Comparison of ENCODE assay signal across 1 cellular context in the genomic region with DNA sequence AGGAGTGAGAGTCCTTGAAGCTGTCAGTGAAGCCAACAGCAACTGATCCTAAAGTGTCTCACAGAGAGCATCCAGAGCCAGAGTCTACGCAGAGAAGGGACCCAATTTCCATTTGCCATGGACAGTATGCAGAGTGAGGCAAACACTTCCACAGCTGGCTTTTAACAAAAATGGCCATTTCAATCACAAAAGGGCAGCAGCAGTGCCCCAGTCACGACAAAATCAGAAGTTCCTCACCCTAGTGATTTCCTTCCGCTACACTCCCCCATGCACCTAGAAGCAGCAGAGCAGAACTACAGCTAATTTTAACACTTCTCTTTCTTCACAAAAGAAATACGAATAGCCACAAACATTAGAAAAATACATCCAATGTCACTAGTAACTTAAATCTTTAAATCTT.
TF ChIP-seq lines count a peak whose summit lies in the region.

No MANE protein-coding gene starts in this region.

TF ChIP-seq in GM12878, 131 proteins besides CTCF, POLR2A, EP300 and RAD21 (continued from another document and continues in another):
- TF ChIP-seq, protein P1, sequence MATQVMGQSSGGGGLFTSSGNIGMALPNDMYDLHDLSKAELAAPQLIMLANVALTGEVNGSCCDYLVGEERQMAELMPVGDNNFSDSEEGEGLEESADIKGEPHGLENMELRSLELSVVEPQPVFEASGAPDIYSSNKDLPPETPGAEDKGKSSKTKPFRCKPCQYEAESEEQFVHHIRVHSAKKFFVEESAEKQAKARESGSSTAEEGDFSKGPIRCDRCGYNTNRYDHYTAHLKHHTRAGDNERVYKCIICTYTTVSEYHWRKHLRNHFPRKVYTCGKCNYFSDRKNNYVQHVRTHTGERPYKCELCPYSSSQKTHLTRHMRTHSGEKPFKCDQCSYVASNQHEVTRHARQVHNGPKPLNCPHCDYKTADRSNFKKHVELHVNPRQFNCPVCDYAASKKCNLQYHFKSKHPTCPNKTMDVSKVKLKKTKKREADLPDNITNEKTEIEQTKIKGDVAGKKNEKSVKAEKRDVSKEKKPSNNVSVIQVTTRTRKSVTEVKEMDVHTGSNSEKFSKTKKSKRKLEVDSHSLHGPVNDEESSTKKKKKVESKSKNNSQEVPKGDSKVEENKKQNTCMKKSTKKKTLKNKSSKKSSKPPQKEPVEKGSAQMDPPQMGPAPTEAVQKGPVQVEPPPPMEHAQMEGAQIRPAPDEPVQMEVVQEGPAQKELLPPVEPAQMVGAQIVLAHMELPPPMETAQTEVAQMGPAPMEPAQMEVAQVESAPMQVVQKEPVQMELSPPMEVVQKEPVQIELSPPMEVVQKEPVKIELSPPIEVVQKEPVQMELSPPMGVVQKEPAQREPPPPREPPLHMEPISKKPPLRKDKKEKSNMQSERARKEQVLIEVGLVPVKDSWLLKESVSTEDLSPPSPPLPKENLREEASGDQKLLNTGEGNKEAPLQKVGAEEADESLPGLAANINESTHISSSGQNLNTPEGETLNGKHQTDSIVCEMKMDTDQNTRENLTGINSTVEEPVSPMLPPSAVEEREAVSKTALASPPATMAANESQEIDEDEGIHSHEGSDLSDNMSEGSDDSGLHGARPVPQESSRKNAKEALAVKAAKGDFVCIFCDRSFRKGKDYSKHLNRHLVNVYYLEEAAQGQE (IDR thresholded peaks at IDR 0.05; ENCODE audit: low read depth, low read length) = no peak
- TF ChIP-seq NFYA (IDR thresholded peaks at IDR 0.05; ENCODE audit: borderline replicate concordance, low read depth, low read length) (no peak), FOS (IDR thresholded peaks at IDR 0.05; ENCODE audit: borderline replicate concordance, extremely low read depth, insufficient read length) (no peak), ZNF207 (IDR thresholded peaks at IDR 0.05; ENCODE audit: borderline replicate concordance) (no peak), ZNF592 (IDR thresholded peaks at IDR 0.05) (no peak), BCL11A (IDR thresholded peaks at IDR 0.05; ENCODE audit: low read depth, low read length) (peak; percentile 49; the same call in 1 of the 2 replicates), ZNF217 (IDR thresholded peaks at IDR 0.05) (no peak), ZBTB4 (CRISPR knock-in tag; IDR thresholded peaks at IDR 0.05) (no peak), POU2F2 (IDR thresholded peaks at IDR 0.05; ENCODE audit: borderline replicate concordance, low read depth, low read length) (no peak), NRF1 (conservative IDR thresholded peaks at IDR 0.05; ENCODE audit: low read depth, low read length) (no peak), IKZF1 (conservative IDR thresholded peaks at IDR 0.05) (no peak), MEF2B (IDR thresholded peaks at IDR 0.05; ENCODE audit: partially characterized antibody, poor library complexity, severe bottlenecking) (no peak), FOXM1 (IDR thresholded peaks at IDR 0.05; ENCODE audit: low read depth, low read length) (no peak; the same call in 1 of the 2 replicates), RELA (IDR thresholded peaks at IDR 0.05; ENCODE audit: borderline replicate concordance, partially characterized antibody) (no peak), POLR2AphosphoS2 (IDR thresholded peaks at IDR 0.05; ENCODE audit: low read depth, low read length) (no peak), GABPA (IDR thresholded peaks at IDR 0.05; ENCODE audit: low read depth) (peak; percentile 64; the same call in 1 of the 2 replicates), PML (IDR thresholded peaks at IDR 0.05; ENCODE audit: low read length) (no peak), MTA3 (IDR thresholded peaks at IDR 0.05; ENCODE audit: borderline replicate concordance, low read length) (no peak), ZNF24 (IDR thresholded peaks at IDR 0.05) (no peak), SMC3 (IDR thresholded peaks at IDR 0.05; ENCODE audit: borderline replicate concordance, low read length) (no peak), HDAC6 (IDR thresholded peaks at IDR 0.05; ENCODE audit: unreplicated experiment) (no peak), CEBPB (IDR thresholded peaks at IDR 0.05; ENCODE audit: borderline replicate concordance in 1 of 2, low read depth in 2 of 2, low read length in 2 of 2) (0 out of 4 replicates have a peak, but pooled peaks of 1 of the 2 experiments have one; percentile 64)
- TF ChIP-seq, protein P2, sequence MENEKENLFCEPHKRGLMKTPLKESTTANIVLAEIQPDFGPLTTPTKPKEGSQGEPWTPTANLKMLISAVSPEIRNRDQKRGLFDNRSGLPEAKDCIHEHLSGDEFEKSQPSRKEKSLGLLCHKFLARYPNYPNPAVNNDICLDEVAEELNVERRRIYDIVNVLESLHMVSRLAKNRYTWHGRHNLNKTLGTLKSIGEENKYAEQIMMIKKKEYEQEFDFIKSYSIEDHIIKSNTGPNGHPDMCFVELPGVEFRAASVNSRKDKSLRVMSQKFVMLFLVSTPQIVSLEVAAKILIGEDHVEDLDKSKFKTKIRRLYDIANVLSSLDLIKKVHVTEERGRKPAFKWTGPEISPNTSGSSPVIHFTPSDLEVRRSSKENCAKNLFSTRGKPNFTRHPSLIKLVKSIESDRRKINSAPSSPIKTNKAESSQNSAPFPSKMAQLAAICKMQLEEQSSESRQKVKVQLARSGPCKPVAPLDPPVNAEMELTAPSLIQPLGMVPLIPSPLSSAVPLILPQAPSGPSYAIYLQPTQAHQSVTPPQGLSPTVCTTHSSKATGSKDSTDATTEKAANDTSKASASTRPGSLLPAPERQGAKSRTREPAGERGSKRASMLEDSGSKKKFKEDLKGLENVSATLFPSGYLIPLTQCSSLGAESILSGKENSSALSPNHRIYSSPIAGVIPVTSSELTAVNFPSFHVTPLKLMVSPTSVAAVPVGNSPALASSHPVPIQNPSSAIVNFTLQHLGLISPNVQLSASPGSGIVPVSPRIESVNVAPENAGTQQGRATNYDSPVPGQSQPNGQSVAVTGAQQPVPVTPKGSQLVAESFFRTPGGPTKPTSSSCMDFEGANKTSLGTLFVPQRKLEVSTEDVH (IDR thresholded peaks at IDR 0.05; ENCODE audit: low read depth, partially characterized antibody) = no peak
- TF ChIP-seq, protein P3, sequence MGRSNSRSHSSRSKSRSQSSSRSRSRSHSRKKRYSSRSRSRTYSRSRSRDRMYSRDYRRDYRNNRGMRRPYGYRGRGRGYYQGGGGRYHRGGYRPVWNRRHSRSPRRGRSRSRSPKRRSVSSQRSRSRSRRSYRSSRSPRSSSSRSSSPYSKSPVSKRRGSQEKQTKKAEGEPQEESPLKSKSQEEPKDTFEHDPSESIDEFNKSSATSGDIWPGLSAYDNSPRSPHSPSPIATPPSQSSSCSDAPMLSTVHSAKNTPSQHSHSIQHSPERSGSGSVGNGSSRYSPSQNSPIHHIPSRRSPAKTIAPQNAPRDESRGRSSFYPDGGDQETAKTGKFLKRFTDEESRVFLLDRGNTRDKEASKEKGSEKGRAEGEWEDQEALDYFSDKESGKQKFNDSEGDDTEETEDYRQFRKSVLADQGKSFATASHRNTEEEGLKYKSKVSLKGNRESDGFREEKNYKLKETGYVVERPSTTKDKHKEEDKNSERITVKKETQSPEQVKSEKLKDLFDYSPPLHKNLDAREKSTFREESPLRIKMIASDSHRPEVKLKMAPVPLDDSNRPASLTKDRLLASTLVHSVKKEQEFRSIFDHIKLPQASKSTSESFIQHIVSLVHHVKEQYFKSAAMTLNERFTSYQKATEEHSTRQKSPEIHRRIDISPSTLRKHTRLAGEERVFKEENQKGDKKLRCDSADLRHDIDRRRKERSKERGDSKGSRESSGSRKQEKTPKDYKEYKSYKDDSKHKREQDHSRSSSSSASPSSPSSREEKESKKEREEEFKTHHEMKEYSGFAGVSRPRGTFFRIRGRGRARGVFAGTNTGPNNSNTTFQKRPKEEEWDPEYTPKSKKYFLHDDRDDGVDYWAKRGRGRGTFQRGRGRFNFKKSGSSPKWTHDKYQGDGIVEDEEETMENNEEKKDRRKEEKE (IDR thresholded peaks at IDR 0.05) = no peak
- TF ChIP-seq, protein P4, sequence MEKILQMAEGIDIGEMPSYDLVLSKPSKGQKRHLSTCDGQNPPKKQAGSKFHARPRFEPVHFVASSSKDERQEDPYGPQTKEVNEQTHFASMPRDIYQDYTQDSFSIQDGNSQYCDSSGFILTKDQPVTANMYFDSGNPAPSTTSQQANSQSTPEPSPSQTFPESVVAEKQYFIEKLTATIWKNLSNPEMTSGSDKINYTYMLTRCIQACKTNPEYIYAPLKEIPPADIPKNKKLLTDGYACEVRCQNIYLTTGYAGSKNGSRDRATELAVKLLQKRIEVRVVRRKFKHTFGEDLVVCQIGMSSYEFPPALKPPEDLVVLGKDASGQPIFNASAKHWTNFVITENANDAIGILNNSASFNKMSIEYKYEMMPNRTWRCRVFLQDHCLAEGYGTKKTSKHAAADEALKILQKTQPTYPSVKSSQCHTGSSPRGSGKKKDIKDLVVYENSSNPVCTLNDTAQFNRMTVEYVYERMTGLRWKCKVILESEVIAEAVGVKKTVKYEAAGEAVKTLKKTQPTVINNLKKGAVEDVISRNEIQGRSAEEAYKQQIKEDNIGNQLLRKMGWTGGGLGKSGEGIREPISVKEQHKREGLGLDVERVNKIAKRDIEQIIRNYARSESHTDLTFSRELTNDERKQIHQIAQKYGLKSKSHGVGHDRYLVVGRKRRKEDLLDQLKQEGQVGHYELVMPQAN (conservative IDR thresholded peaks at IDR 0.05) = no peak
- TF ChIP-seq, protein P5, sequence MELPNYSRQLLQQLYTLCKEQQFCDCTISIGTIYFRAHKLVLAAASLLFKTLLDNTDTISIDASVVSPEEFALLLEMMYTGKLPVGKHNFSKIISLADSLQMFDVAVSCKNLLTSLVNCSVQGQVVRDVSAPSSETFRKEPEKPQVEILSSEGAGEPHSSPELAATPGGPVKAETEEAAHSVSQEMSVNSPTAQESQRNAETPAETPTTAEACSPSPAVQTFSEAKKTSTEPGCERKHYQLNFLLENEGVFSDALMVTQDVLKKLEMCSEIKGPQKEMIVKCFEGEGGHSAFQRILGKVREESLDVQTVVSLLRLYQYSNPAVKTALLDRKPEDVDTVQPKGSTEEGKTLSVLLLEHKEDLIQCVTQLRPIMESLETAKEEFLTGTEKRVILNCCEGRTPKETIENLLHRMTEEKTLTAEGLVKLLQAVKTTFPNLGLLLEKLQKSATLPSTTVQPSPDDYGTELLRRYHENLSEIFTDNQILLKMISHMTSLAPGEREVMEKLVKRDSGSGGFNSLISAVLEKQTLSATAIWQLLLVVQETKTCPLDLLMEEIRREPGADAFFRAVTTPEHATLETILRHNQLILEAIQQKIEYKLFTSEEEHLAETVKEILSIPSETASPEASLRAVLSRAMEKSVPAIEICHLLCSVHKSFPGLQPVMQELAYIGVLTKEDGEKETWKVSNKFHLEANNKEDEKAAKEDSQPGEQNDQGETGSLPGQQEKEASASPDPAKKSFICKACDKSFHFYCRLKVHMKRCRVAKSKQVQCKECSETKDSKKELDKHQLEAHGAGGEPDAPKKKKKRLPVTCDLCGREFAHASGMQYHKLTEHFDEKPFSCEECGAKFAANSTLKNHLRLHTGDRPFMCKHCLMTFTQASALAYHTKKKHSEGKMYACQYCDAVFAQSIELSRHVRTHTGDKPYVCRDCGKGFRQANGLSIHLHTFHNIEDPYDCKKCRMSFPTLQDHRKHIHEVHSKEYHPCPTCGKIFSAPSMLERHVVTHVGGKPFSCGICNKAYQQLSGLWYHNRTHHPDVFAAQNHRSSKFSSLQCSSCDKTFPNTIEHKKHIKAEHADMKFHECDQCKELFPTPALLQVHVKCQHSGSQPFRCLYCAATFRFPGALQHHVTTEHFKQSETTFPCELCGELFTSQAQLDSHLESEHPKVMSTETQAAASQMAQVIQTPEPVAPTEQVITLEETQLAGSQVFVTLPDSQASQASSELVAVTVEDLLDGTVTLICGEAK (IDR thresholded peaks at IDR 0.05; ENCODE audit: borderline replicate concordance) = no peak
